ENCODE assay signal across 26 cellular contexts in genomic region chr9:91056917-91057316, GRCh38.
DNase-seq lines count a peak whose midpoint lies in the region; ATAC-seq and TF ChIP-seq lines count a peak whose summit lies in the region.
"Had no signal": no experiment of that assay in that cellular context is flagged by ENCODE, and none has a peak within 500 bp of the region (broad histone marks: within the 10 kb centered on the region; RNA-seq: fewer than 3 reads in every experiment).

No MANE protein-coding gene starts in this region.

- intact Hi-C loops in stomach (cut with DNase I; ENCODE audit: low total_unique reads) (no loop called here), sigmoid colon (cut with DNase I) (no loop called here)

- H3K4me2 ChIP-seq in smooth muscle cell, result no peak overlapping the region
- H3K4me2 ChIP-seq: GM23338, hepatocyte, KMS-11 had no signal

- H3K79me2 ChIP-seq in smooth muscle cell (ENCODE audit: low read depth), result no peaks in the 10 kb centered on the region
- H3K79me2 ChIP-seq: hepatocyte had no signal

- no peaks in the 10 kb centered on the region for H4K20me1 ChIP-seq in smooth muscle cell (ENCODE audit: low read depth)

- TF ChIP-seq CTCF in fibroblast of the aortic adventitia (IDR thresholded peaks at IDR 0.05; ENCODE audit: insufficient read depth, low read length) (no peak), stomach (IDR thresholded peaks at IDR 0.05) (no peak), sigmoid colon (IDR thresholded peaks at IDR 0.05) (no peak), smooth muscle cell (IDR thresholded peaks at IDR 0.05; ENCODE audit: borderline replicate concordance, insufficient read depth, poor library complexity, severe bottlenecking) (no peak)

- TF ChIP-seq POLR2A in stomach (IDR thresholded peaks at IDR 0.05) (no peak), sigmoid colon (IDR thresholded peaks at IDR 0.05) (no peak)

- no peak overlapping the region for H2AFZ ChIP-seq in smooth muscle cell (ENCODE audit: low read depth)
- H2AFZ ChIP-seq: GM23338, hepatocyte had no signal

- H3K27ac ChIP-seq in stomach (no peak overlapping the region), sigmoid colon (no peak overlapping the region), smooth muscle cell (ENCODE audit: low read depth) (no peak overlapping the region)
- H3K27ac ChIP-seq: hepatocyte, KMS-11, upper lobe of right lung, VCaP had no signal

- H3K36me3 ChIP-seq in adipocyte (ENCODE audit: control insufficient read depth, insufficient read depth, low read length, severe bottlenecking) (no peaks in the 10 kb centered on the region), stomach (no peaks in the 10 kb centered on the region), sigmoid colon (no peaks in the 10 kb centered on the region), smooth muscle cell (ENCODE audit: low read depth) (no peaks in the 10 kb centered on the region)
- H3K36me3 ChIP-seq: upper lobe of right lung had no signal

- H3K4me3 Mint-ChIP-seq in stimulated activated naive CD8-positive, alpha-beta T cell treated with anti-CD3 and anti-CD28 coated beads, Interleukin-15, Interleukin-2, amounts not matched to agents 100 ng/mL and 50 ng/mL, for 24 hours, result no peak overlapping the region
- H3K4me3 Mint-ChIP-seq in stimulated activated naive CD8-positive, alpha-beta T cell treated with anti-CD3 and anti-CD28 coated beads, Interleukin-15, amount 100 ng/mL, for 72 hours, result no peak overlapping the region
- H3K4me3 Mint-ChIP-seq: activated CD8-positive, alpha-beta T cell treated with anti-CD3 and anti-CD28 coated beads for 36 hours; activated T-helper 1 cell treated with anti-CD3 and anti-CD28 coated beads, Interleukin-12 subunit alpha, Interleukin-12 subunit beta, Interleukin-2, Interleukin-4 antibody, amounts not matched to agents 30 ng/mL and 10 ng/mL and 1 ng/mL, durations not matched to agents 14 hours and 24 hours and 36 hours; CD8-positive, alpha-beta memory T cell; effector memory CD8-positive, alpha-beta T cell; GM23338; neural crest cell; T-helper 17 cell had no signal

- H3K9ac ChIP-seq in adipocyte (ENCODE audit: low read length) (no peak overlapping the region), smooth muscle cell (ENCODE audit: low read depth) (no peak overlapping the region)
- H3K9ac ChIP-seq: KMS-11 had no signal

- H3K4me1 Mint-ChIP-seq in stimulated activated naive CD8-positive, alpha-beta T cell treated with anti-CD3 and anti-CD28 coated beads, Interleukin-15, Interleukin-2, amounts not matched to agents 100 ng/mL and 50 ng/mL, for 24 hours (ENCODE audit: low read depth), result peaks cover 86% of the 10 kb centered on the region
- peaks cover 37% of the 10 kb centered on the region for H3K4me1 Mint-ChIP-seq in stimulated activated naive CD8-positive, alpha-beta T cell treated with anti-CD3 and anti-CD28 coated beads, Interleukin-15, amount 100 ng/mL, for 72 hours
- H3K4me1 Mint-ChIP-seq: CD8-positive, alpha-beta memory T cell; neural crest cell; T-helper 17 cell had no signal

- ATAC-seq in stimulated activated naive CD8-positive, alpha-beta T cell treated with anti-CD3 and anti-CD28 coated beads, Interleukin-15, amount 100 ng/mL, for 72 hours, result no peak
- ATAC-seq: activated CD8-positive, alpha-beta T cell treated with anti-CD3 and anti-CD28 coated beads for 36 hours; effector memory CD8-positive, alpha-beta T cell; GM23338; PC-3; stimulated activated naive CD8-positive, alpha-beta T cell treated with anti-CD3 and anti-CD28 coated beads, Interleukin-15, Interleukin-2, amounts not matched to agents 100 U/mL and 50 U/mL, for 24 hours; T-helper 17 cell; upper lobe of right lung had no signal

- TF ChIP-seq EP300 in stomach (IDR thresholded peaks at IDR 0.05) (no peak), sigmoid colon (IDR thresholded peaks at IDR 0.05) (no peak)

- peaks cover 4% of the 10 kb centered on the region for H3K9me3 Mint-ChIP-seq in stimulated activated naive CD8-positive, alpha-beta T cell treated with anti-CD3 and anti-CD28 coated beads, Interleukin-15, Interleukin-2, amounts not matched to agents 100 ng/mL and 50 ng/mL, for 24 hours
- H3K9me3 Mint-ChIP-seq in stimulated activated naive CD8-positive, alpha-beta T cell treated with anti-CD3 and anti-CD28 coated beads, Interleukin-15, amount 100 ng/mL, for 72 hours, result peaks cover 0 to 3% of the 10 kb centered on the region in 2 donors
- H3K9me3 Mint-ChIP-seq: CD8-positive, alpha-beta memory T cell; effector memory CD8-positive, alpha-beta T cell; GM23338; neural crest cell had no signal

- DNase-seq in stimulated activated naive CD8-positive, alpha-beta T cell treated with anti-CD3 and anti-CD28 coated beads, Interleukin-15, amount 100 ng/mL, for 72 hours, result no peak
- DNase-seq in adipocyte (ENCODE audit: low read depth) (peak; percentile 40), fibroblast of the aortic adventitia (ENCODE audit: low read depth) (peak; percentile 40), midbrain (lab: John Stamatoyannopoulos, UW) (no peak), stomach (no peak), sigmoid colon (no peak), smooth muscle cell (lab: John Stamatoyannopoulos, UW; ENCODE audit: unreplicated experiment) (no peak)
- DNase-seq: activated CD8-positive, alpha-beta T cell treated with anti-CD3 and anti-CD28 coated beads for 36 hours; CD8-positive, alpha-beta memory T cell; central memory CD4-positive, alpha-beta T cell; DND-41; effector memory CD8-positive, alpha-beta T cell; NCI-H1417; NCI-H2171; NCI-H69; PC-3; stimulated activated naive CD8-positive, alpha-beta T cell treated with anti-CD3 and anti-CD28 coated beads, Interleukin-15, Interleukin-2, amounts not matched to agents 100 U/mL and 50 U/mL, for 24 hours; T-helper 17 cell; upper lobe of right lung had no signal

- H3K4me1 ChIP-seq in adipocyte (ENCODE audit: control insufficient read depth, insufficient read depth, low read length) (peaks cover 36% of the 10 kb centered on the region), stomach (peaks cover 6 to 21% (median 15%) of the 10 kb centered on the region in 4 donors), sigmoid colon (peaks cover 0 to 9% (median 7%) of the 10 kb centered on the region in 4 donors), smooth muscle cell (ENCODE audit: low read depth) (peaks cover 3% of the 10 kb centered on the region)

- peak overlapping the region; percentile 91 for H3K27ac Mint-ChIP-seq in stimulated activated naive CD8-positive, alpha-beta T cell treated with anti-CD3 and anti-CD28 coated beads, Interleukin-15, Interleukin-2, amounts not matched to agents 100 ng/mL and 50 ng/mL, for 24 hours
- no peak overlapping the region for H3K27ac Mint-ChIP-seq in stimulated activated naive CD8-positive, alpha-beta T cell treated with anti-CD3 and anti-CD28 coated beads, Interleukin-15, amount 100 ng/mL, for 72 hours
- H3K27ac Mint-ChIP-seq: CD8-positive, alpha-beta memory T cell; effector memory CD8-positive, alpha-beta T cell; GM23338; T-helper 17 cell had no signal

- no peaks in the 10 kb centered on the region for H3F3A ChIP-seq in smooth muscle cell (ENCODE audit: low read depth)

- peaks cover 5% of the 10 kb centered on the region for H3K27me3 Mint-ChIP-seq in stimulated activated naive CD8-positive, alpha-beta T cell treated with anti-CD3 and anti-CD28 coated beads, Interleukin-15, Interleukin-2, amounts not matched to agents 100 ng/mL and 50 ng/mL, for 24 hours
- H3K27me3 Mint-ChIP-seq in stimulated activated naive CD8-positive, alpha-beta T cell treated with anti-CD3 and anti-CD28 coated beads, Interleukin-15, amount 100 ng/mL, for 72 hours, result peaks cover 27% of the 10 kb centered on the region
- H3K27me3 Mint-ChIP-seq: activated CD8-positive, alpha-beta T cell treated with anti-CD3 and anti-CD28 coated beads for 36 hours had no signal

- H3K27me3 ChIP-seq in adipocyte (replicated peaks; ENCODE audit: control insufficient read depth, insufficient read depth, low read length) (no peaks in the 10 kb centered on the region), stomach (no peaks in the 10 kb centered on the region), sigmoid colon (no peaks in the 10 kb centered on the region), smooth muscle cell (ENCODE audit: low read depth) (no peaks in the 10 kb centered on the region)
- H3K27me3 ChIP-seq: hepatocyte, upper lobe of right lung had no signal

- no peak overlapping the region for H3K4me3 ChIP-seq in adipocyte (ENCODE audit: low read length)
- H3K4me3 ChIP-seq in fibroblast of the aortic adventitia (ENCODE audit: low read depth, low read length), result no peak overlapping the region
- H3K4me3 ChIP-seq in stomach, result no peak overlapping the region
- H3K4me3 ChIP-seq in sigmoid colon, result no peak overlapping the region
- H3K4me3 ChIP-seq in smooth muscle cell, result no peak overlapping the region
- H3K4me3 ChIP-seq: GM23338, hepatocyte, upper lobe of right lung had no signal

- no peaks in the 10 kb centered on the region for H3K36me3 Mint-ChIP-seq in stimulated activated naive CD8-positive, alpha-beta T cell treated with anti-CD3 and anti-CD28 coated beads, Interleukin-15, Interleukin-2, amounts not matched to agents 100 ng/mL and 50 ng/mL, for 24 hours (ENCODE audit: low read depth)

- H3K9me3 ChIP-seq in adipocyte (ENCODE audit: control insufficient read depth, low read length) (no peaks in the 10 kb centered on the region), stomach (no peaks in the 10 kb centered on the region), sigmoid colon (no peaks in the 10 kb centered on the region), smooth muscle cell (replicated peaks; ENCODE audit: low read depth) (no peaks in the 10 kb centered on the region)
- H3K9me3 ChIP-seq: upper lobe of right lung had no signal

Comparison
In these comparisons a context has a peak if more than half of its experiments do, and no peak if none do; other contexts are left out.
1. DNase-seq: peak in adipocyte (single experiment) and fibroblast of the aortic adventitia (single experiment); none in stimulated activated naive CD8-positive, alpha-beta T cell treated with anti-CD3 and anti-CD28 coated beads, Interleukin-15, amount 100 ng/mL, for 72 hours (0 of 2), midbrain (single experiment), stomach (single experiment), sigmoid colon (single experiment) and smooth muscle cell (single experiment).